24 cellular contexts compared by ENCODE assay signal in genomic region chr3:36674816-36675215, GRCh38.
DNase-seq lines count a peak whose midpoint lies in the region; ATAC-seq, FAIRE-seq and TF ChIP-seq lines count a peak whose summit lies in the region.
"Had no signal": no experiment of that assay in that cellular context is flagged by ENCODE, and none has a peak within 500 bp of the region (broad histone marks: within the 10 kb centered on the region; RNA-seq: fewer than 3 reads in every experiment).

No MANE protein-coding gene starts in this region.

- no peak overlapping the region for H3K27ac ChIP-seq in OCI-LY3 (ENCODE audit: low read length)
- no peak overlapping the region for H3K27ac ChIP-seq in OCI-LY7 (ENCODE audit: low read depth, low read length, poor library complexity, severe bottlenecking)
- H3K27ac ChIP-seq: RWPE1 had no signal

- no peaks in the 10 kb centered on the region for H3K27me3 ChIP-seq in OCI-LY3 (ENCODE audit: low read depth, low read length)

- DNase-seq in GM19239 (ENCODE audit: insufficient read length, low spot score) (no peak), kidney glomerular epithelial cell (lab: John Stamatoyannopoulos, UW) (peak; percentile 42), renal cortical epithelial cell (ENCODE audit: low read depth) (peak; percentile 36), SIG-M5 treated with dmso at 0.1 percent for 504 hours (lab: John Stamatoyannopoulos, UW; ENCODE audit: unreplicated experiment) (no peak), OCI-LY7 (ENCODE audit: low spot score) (no peak)
- DNase-seq: DMS153, DND-41, GOT3, KBM-7, MV-4-11, NCI-H1105, NCI-H1436 treated with DMSO at 0.1 percent for 48 hours, NCI-H187 treated with DMSO at 0.1 percent for 48 hours, NCI-H2171 treated with DMSO at 0.1 percent for 48 hours, NCI-H345, NCI-H510A treated with DMSO at 0.1 percent for 48 hours, NCI-H748 treated with DMSO at 0.1 percent for 48 hours, SIG-M5, SK-N-SH, SW 1271 had no signal

- BruUV-seq in OCI-LY7 (replicated peaks; lab: Mats Ljungman, UMichigan), result no TSS peak

- intact Hi-C loops in OCI-LY7 (cut with micrococcal nuclease; ENCODE audit: unreplicated experiment), result no loop called here

- H3K9ac ChIP-seq in OCI-LY3 (ENCODE audit: low read length), result no peak overlapping the region
- H3K9ac ChIP-seq: SK-N-SH had no signal

- POLR2A ChIA-PET in OCI-LY7 (lab: Charles Lee), result no interaction called here

- no peak overlapping the region for H3K4me2 ChIP-seq in OCI-LY3 (ENCODE audit: low read length)
- no peak overlapping the region for H3K4me2 ChIP-seq in OCI-LY7 (ENCODE audit: low read length)
- H3K4me2 ChIP-seq: SK-N-SH had no signal

- peak; percentile 61 for FAIRE-seq in GM19239 (lab: Jason Lieb, UNC)

- H4K20me1 ChIP-seq in OCI-LY3 (ENCODE audit: insufficient read depth, low read length) (no peaks in the 10 kb centered on the region), OCI-LY7 (ENCODE audit: insufficient read depth, low read length) (no peaks in the 10 kb centered on the region)

- H2AFZ ChIP-seq in OCI-LY3 (ENCODE audit: low read depth, low read length) (peak overlapping the region; percentile 58), OCI-LY7 (ENCODE audit: low read length) (no peak overlapping the region)

- CTCF ChIA-PET in OCI-LY7 (lab: Charles Lee; ENCODE audit: unreplicated experiment), result no interaction called here

- H3K9me3 ChIP-seq in OCI-LY3 (ENCODE audit: insufficient read depth, low read length) (peaks cover 48% of the 10 kb centered on the region), OCI-LY7 (ENCODE audit: low read length) (peaks cover 22% of the 10 kb centered on the region; the same call in 1 of the 2 replicates)
- H3K9me3 ChIP-seq: HAP-1 had no signal

- no peak overlapping the region for H3K4me3 ChIP-seq in OCI-LY3 (ENCODE audit: low read length)
- no peak overlapping the region for H3K4me3 ChIP-seq in OCI-LY7 (ENCODE audit: low read depth, low read length, poor library complexity, severe bottlenecking)
- H3K4me3 ChIP-seq: HAP-1 had no signal

- no peaks in the 10 kb centered on the region for H3K9me2 ChIP-seq in OCI-LY7 (ENCODE audit: insufficient read depth, low read length)
- H3K9me2 ChIP-seq: SK-N-SH had no signal

- H3K36me3 ChIP-seq in OCI-LY3 (replicated peaks; ENCODE audit: low read depth, low read length), result peaks cover 28% of the 10 kb centered on the region
- H3K36me3 ChIP-seq in OCI-LY7 (ENCODE audit: insufficient read depth, low read length), result no peaks in the 10 kb centered on the region
- H3K36me3 ChIP-seq: HAP-1 had no signal

- H3K79me2 ChIP-seq in OCI-LY3 (ENCODE audit: low read length) (no peaks in the 10 kb centered on the region), OCI-LY7 (ENCODE audit: insufficient read depth, low read depth, low read length) (no peaks in the 10 kb centered on the region)

- TF ChIP-seq CTCF in OCI-LY3 (IDR thresholded peaks at IDR 0.05; ENCODE audit: low read depth, low read length) (no peak), OCI-LY7 (conservative IDR thresholded peaks at IDR 0.05; ENCODE audit: low read length) (no peak)

- no peak for ATAC-seq in GM21390 (IDR thresholded peaks at IDR 0.05; ENCODE audit: unreplicated experiment)

- H3K4me1 ChIP-seq in OCI-LY3 (ENCODE audit: low read length), result peaks cover 9% of the 10 kb centered on the region
- H3K4me1 ChIP-seq in OCI-LY7 (ENCODE audit: insufficient read depth, low read length, poor library complexity, severe bottlenecking), result no peaks in the 10 kb centered on the region
- H3K4me1 ChIP-seq: HAP-1 had no signal

Comparison
In these comparisons a context has a peak if more than half of its experiments do, and no peak if none do; other contexts are left out.
1. DNase-seq: peak in kidney glomerular epithelial cell (single experiment) and renal cortical epithelial cell (single experiment); none in GM19239 (single experiment), SIG-M5 treated with dmso at 0.1 percent for 504 hours (single experiment) and OCI-LY7 (single experiment).